Comparison of ENCODE assay signal across 8 cellular contexts in the genomic region with DNA sequence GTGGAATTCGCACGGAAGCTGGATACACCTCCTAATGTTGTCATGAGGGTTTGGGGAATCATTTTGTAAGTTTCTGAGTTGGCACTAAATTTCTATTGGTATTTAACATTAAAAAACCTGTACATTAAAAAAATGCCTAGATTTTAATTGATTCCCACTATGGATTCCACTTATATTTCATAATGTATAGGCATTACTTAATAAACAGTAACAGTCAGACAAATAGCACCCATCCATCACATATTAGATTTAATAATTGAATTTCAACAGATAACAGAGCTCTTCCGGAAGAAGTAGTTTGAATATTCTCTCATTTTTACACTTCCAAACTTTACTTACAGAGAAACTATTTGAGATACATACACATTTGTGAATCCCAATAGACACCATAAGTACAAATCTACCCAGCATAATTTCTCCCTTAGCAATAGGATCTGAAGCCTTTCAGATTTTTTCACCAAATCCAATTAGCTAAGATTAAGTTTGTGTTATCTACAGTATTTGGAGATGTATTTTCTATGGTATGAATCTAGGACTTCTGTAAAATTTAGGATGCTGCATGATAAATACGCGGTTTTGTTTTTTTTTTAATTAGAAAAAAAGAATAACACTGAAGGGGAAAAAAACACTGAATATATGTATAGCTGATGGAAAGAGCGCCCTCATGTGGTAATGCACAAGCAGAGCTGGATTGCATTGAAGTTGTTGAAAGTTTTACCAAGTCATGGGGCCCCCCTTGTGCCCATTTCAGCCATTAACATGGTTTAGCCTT. TPM values are rescaled to one million over a fixed set of nuclear protein-coding genes. Genes with fewer than 3 reads are reported as not detected.
A peak's percentile ranks its signal among the peaks of the same experiment; 100 is the strongest.
DNase-seq lines count a peak whose midpoint lies in the region; ATAC-seq and TF ChIP-seq lines count a peak whose summit lies in the region.

No MANE protein-coding gene starts in this region.

- DNase-seq in MCF 10A (ENCODE audit: unreplicated experiment): peak; percentile 62
- no peak for DNase-seq in breast epithelium (ENCODE audit: low spot score in 2 of 2)
- peak; percentile 74 for DNase-seq in GM23248
- peak; percentile 69 to 72 for DNase-seq in Kasumi-1 (lab: John Stamatoyannopoulos, UW)
- peak; percentile 48 for DNase-seq in WERI-Rb-1
- peak; percentile 74 for DNase-seq in iris pigment epithelial cell (ENCODE audit: low read depth)
- no peak for DNase-seq in natural killer cell treated with Interleukin-12 subunit alpha and Interleukin-12 subunit beta and Interleukin-15 and Interleukin-18, amount 100 ng/mL, for 72 hours (ENCODE audit: low spot score)
- no peak for DNase-seq in lower leg skin (ENCODE audit: low spot score in 2 of 2)

- H3K4me1 ChIP-seq in breast epithelium (no peaks in the 10 kb centered on the region), GM23248 (ENCODE audit: insufficient read depth) (no peaks in the 10 kb centered on the region)

- no peak overlapping the region for H3K4me2 ChIP-seq in GM23248 (ENCODE audit: unreplicated experiment)

- intact Hi-C loops in MCF 10A (cut with micrococcal nuclease): loop anchor here (1.0 to 5.0 kb wide), 5 partner anchors 287 to 494 kb away; no protein-coding TSS in a partner anchor
- intact Hi-C loops in breast epithelium (cut with DNase I; ENCODE audit: low total_unique reads): no loop called here
- intact Hi-C loops in lower leg skin (cut with DNase I; ENCODE audit: low total_unique reads): no loop called here

- CTCF ChIA-PET in MCF 10A (lab: Yijun Ruan, JAX): interaction anchor here (0.5 to 2.9 kb wide), 35 partner anchors 9 to 529 kb away, joined by 3 to 15 read pairs (median 5); no protein-coding TSS in a partner anchor

- no peak overlapping the region for H3K27ac Mint-ChIP-seq in MCF 10A (ENCODE audit: low read depth, unreplicated experiment)
- H3K27ac Mint-ChIP-seq in natural killer cell treated with Interleukin-12 subunit alpha and Interleukin-12 subunit beta and Interleukin-15 and Interleukin-18, amount 100 ng/mL, for 72 hours: no peak overlapping the region

- ATAC-seq in natural killer cell treated with Interleukin-12 subunit alpha and Interleukin-12 subunit beta and Interleukin-15 and Interleukin-18, amount 100 ng/mL, for 72 hours: no peak

- H3K9me3 Mint-ChIP-seq in MCF 10A (ENCODE audit: unreplicated experiment): no peaks in the 10 kb centered on the region
- no peaks in the 10 kb centered on the region for H3K9me3 Mint-ChIP-seq in natural killer cell treated with Interleukin-12 subunit alpha and Interleukin-12 subunit beta and Interleukin-15 and Interleukin-18, amount 100 ng/mL, for 72 hours

- H3K4me3 Mint-ChIP-seq in MCF 10A (ENCODE audit: unreplicated experiment): no peak overlapping the region
- no peak overlapping the region for H3K4me3 Mint-ChIP-seq in natural killer cell treated with Interleukin-12 subunit alpha and Interleukin-12 subunit beta and Interleukin-15 and Interleukin-18, amount 100 ng/mL, for 72 hours

- H3K27me3 ChIP-seq in breast epithelium: no peaks in the 10 kb centered on the region
- no peaks in the 10 kb centered on the region for H3K27me3 ChIP-seq in GM23248 (replicated peaks; ENCODE audit: insufficient read depth)
- H3K27me3 ChIP-seq in WERI-Rb-1 (ENCODE audit: insufficient read depth, low read depth, severe bottlenecking): no peaks in the 10 kb centered on the region

- no peaks in the 10 kb centered on the region for H3K36me3 ChIP-seq in breast epithelium
- H3K36me3 ChIP-seq in GM23248 (ENCODE audit: low read depth): no peaks in the 10 kb centered on the region
- no peaks in the 10 kb centered on the region for H3K36me3 ChIP-seq in WERI-Rb-1

- H3K9me2 ChIP-seq in GM23248 (ENCODE audit: insufficient read depth): no peaks in the 10 kb centered on the region

- in situ Hi-C loops in GM23248 (cut with MboI): loop anchor here (25.0 kb wide), 1 partner anchor 496 kb away; no protein-coding TSS in a partner anchor

- no peaks in the 10 kb centered on the region for H4K20me1 ChIP-seq in GM23248 (ENCODE audit: insufficient read depth)

- no peaks in the 10 kb centered on the region for H3K4me1 Mint-ChIP-seq in MCF 10A (ENCODE audit: insufficient read depth, unreplicated experiment)
- H3K4me1 Mint-ChIP-seq in natural killer cell treated with Interleukin-12 subunit alpha and Interleukin-12 subunit beta and Interleukin-15 and Interleukin-18, amount 100 ng/mL, for 72 hours (ENCODE audit: low read depth in 2 of 2): no peaks in the 10 kb centered on the region

- H3K36me3 Mint-ChIP-seq in MCF 10A (ENCODE audit: insufficient read depth, unreplicated experiment): no peaks in the 10 kb centered on the region
- no peaks in the 10 kb centered on the region for H3K36me3 Mint-ChIP-seq in natural killer cell treated with Interleukin-12 subunit alpha and Interleukin-12 subunit beta and Interleukin-15 and Interleukin-18, amount 100 ng/mL, for 72 hours

- no peak overlapping the region for H2AFZ ChIP-seq in GM23248

- H3K9me3 ChIP-seq in breast epithelium (no peaks in the 10 kb centered on the region), GM23248 (ENCODE audit: low read depth) (no peaks in the 10 kb centered on the region), WERI-Rb-1 (ENCODE audit: severe bottlenecking) (no peaks in the 10 kb centered on the region)

- POLR2A ChIA-PET in MCF 10A (lab: Yijun Ruan, JAX): interaction anchor here (0.6 kb wide), 1 partner anchor 36 kb away, joined by 5 read pairs; no protein-coding TSS in a partner anchor

- H3F3A ChIP-seq in GM23248 (ENCODE audit: insufficient read depth): no peaks in the 10 kb centered on the region

- WGBS in GM23248 (ENCODE audit: low coverage in 1 of 2, low lambda C conversion rate in 2 of 2, missing lambda C conversion rate in 2 of 2), 2 experiments: 28 to 36% methylated on average over 6 of the region's 6 CpGs
- WGBS in lower leg skin, 2 donors: 58 to 67% methylated on average over 6 of the region's 6 CpGs

- H3K27ac ChIP-seq in breast epithelium: no peak overlapping the region
- no peak overlapping the region for H3K27ac ChIP-seq in GM23248
- H3K27ac ChIP-seq in WERI-Rb-1: no peak overlapping the region

- no TSS peak for BruUV-seq in MCF 10A (replicated peaks; lab: Mats Ljungman, UMichigan)

- H3K4me3 ChIP-seq in breast epithelium (no peak overlapping the region), GM23248 (no peak overlapping the region), WERI-Rb-1 (ENCODE audit: low read depth, low read length) (no peak overlapping the region), lower leg skin (ENCODE audit: low read depth, poor library complexity, severe bottlenecking) (no peak overlapping the region)

- TF ChIP-seq CTCF in MCF 10A (IDR thresholded peaks at IDR 0.05; ENCODE audit: unreplicated experiment) (peak; percentile 54), breast epithelium (IDR thresholded peaks at IDR 0.05) (no peak), WERI-Rb-1 (IDR thresholded peaks at IDR 0.05; ENCODE audit: low read depth, low read length) (peak; percentile 55), lower leg skin (IDR thresholded peaks at IDR 0.05) (no peak)

- peaks cover 90% of the 10 kb centered on the region for H3K27me3 Mint-ChIP-seq in MCF 10A (ENCODE audit: insufficient read depth, unreplicated experiment)
- H3K27me3 Mint-ChIP-seq in natural killer cell treated with Interleukin-12 subunit alpha and Interleukin-12 subunit beta and Interleukin-15 and Interleukin-18, amount 100 ng/mL, for 72 hours: no peaks in the 10 kb centered on the region

- H3K79me2 ChIP-seq in GM23248 (ENCODE audit: insufficient read depth): no peaks in the 10 kb centered on the region

- no peak for TF ChIP-seq POLR2A in breast epithelium (IDR thresholded peaks at IDR 0.05)
- TF ChIP-seq POLR2A in lower leg skin (IDR thresholded peaks at IDR 0.05): no peak

- no peak overlapping the region for H3K9ac ChIP-seq in GM23248

RNA-seq across cellular contexts. Expression of a gene that starts 12.2 kb away (rescaled TPM):
- total RNA-seq in MCF 10A (2022) (not detected in 2 replicates), breast epithelium (1 to 10 TPM in 1 of 3 donors, not detected in 2; 1.2 TPM), lower leg skin (not detected)
- not detected in 2 replicates for total RNA-seq in GM23248 (2014; rRNA removed; shearing (Covaris generic))
- polyA plus RNA-seq in GM23248 (2016; fragmentation: Nextera tagmentation; extraction: Ambion mirVana): not detected in 2 replicates
- not detected for total RNA-seq in natural killer cell treated with Interleukin-12 subunit alpha and Interleukin-12 subunit beta and Interleukin-15 and Interleukin-18, amount 100 ng/mL, for 72 hours

RNA-seq across cellular contexts. Expression of a gene that starts 29.3 kb away (rescaled TPM):
- total RNA-seq in MCF 10A (2022): not detected in 2 replicates
- not detected for total RNA-seq in breast epithelium
- not detected in 2 replicates for total RNA-seq in GM23248 (2014; rRNA removed; shearing (Covaris generic))
- not detected in 2 replicates for polyA plus RNA-seq in GM23248 (2016; fragmentation: Nextera tagmentation; extraction: Ambion mirVana)
- not detected for total RNA-seq in natural killer cell treated with Interleukin-12 subunit alpha and Interleukin-12 subunit beta and Interleukin-15 and Interleukin-18, amount 100 ng/mL, for 72 hours
- total RNA-seq in lower leg skin: not detected

RNA-seq across cellular contexts. Expression of a gene that starts 42.6 kb away (rescaled TPM):
- total RNA-seq in MCF 10A (2022): not detected in 2 replicates
- 10 to 100 TPM in 2 of 3 donors, not detected in 1; 13.4 to 78.2 TPM for total RNA-seq in breast epithelium
- not detected in 2 replicates for total RNA-seq in GM23248 (2014; rRNA removed; shearing (Covaris generic))
- polyA plus RNA-seq in GM23248 (2016; fragmentation: Nextera tagmentation; extraction: Ambion mirVana): not detected in 2 replicates
- total RNA-seq in natural killer cell treated with Interleukin-12 subunit alpha and Interleukin-12 subunit beta and Interleukin-15 and Interleukin-18, amount 100 ng/mL, for 72 hours: not detected
- not detected for total RNA-seq in lower leg skin

RNA-seq across cellular contexts. Expression of a gene that starts 59.0 kb away (rescaled TPM):
- total RNA-seq in MCF 10A (2022) (not detected in 2 replicates), breast epithelium (1 to 10 TPM in 1 of 3 donors, under 1 TPM in 1, not detected in 1; 0.66 to 4.1 TPM), lower leg skin (not detected)
- total RNA-seq in GM23248 (2014; rRNA removed; shearing (Covaris generic)): not detected in 2 replicates
- not detected in 2 replicates for polyA plus RNA-seq in GM23248 (2016; fragmentation: Nextera tagmentation; extraction: Ambion mirVana)
- not detected for total RNA-seq in natural killer cell treated with Interleukin-12 subunit alpha and Interleukin-12 subunit beta and Interleukin-15 and Interleukin-18, amount 100 ng/mL, for 72 hours

Comparison
In these comparisons a context has a peak if more than half of its experiments do, and no peak if none do; other contexts are left out.
1. DNase-seq: peak in MCF 10A (single experiment), GM23248 (single experiment), Kasumi-1 (2 of 2), WERI-Rb-1 (single experiment) and iris pigment epithelial cell (single experiment); none in breast epithelium (0 of 2), natural killer cell treated with Interleukin-12 subunit alpha and Interleukin-12 subunit beta and Interleukin-15 and Interleukin-18, amount 100 ng/mL, for 72 hours (single experiment) and lower leg skin (0 of 2).
2. CTCF ChIP-seq: peak in MCF 10A (single experiment) and WERI-Rb-1 (single experiment); none in breast epithelium (0 of 3) and lower leg skin (0 of 3).